In the genomic region with DNA sequence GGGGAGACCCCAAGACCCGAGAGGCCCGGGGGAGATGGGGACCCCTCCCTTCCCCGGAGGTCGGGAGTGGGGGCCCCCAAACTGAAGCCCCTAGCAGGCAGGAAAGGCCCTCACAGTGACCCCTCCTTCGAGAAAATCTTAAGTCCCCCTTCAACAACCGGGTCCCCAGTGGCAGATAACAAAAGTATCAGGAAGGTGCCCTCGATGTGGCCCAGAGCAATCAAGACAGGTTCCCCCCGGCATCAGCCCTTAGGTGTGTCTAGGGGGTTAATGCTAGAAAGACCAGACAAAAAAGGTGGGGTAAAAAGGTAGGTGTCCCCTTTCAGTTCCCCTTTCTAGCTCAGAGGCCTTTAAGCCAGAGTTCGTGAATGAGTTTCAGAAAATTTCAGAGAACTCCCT, we compare ENCODE assay signal across 8 cellular contexts. TPM values are rescaled to one million over a fixed set of nuclear protein-coding genes. Genes with fewer than 3 reads are reported as not detected.
DNase-seq lines count a peak whose midpoint lies in the region; ATAC-seq and TF ChIP-seq lines count a peak whose summit lies in the region.

No MANE protein-coding gene starts in this region.

- H3K4me3 ChIP-seq in breast epithelium, result peak overlapping the region; percentile 58 to 81 (median 77)

- H3K27me3 Mint-ChIP-seq in Calu3 (ENCODE audit: unreplicated experiment) (no peaks in the 10 kb centered on the region), naive B cell (no peaks in the 10 kb centered on the region)

- H3K9me3 ChIP-seq in breast epithelium, result no peaks in the 10 kb centered on the region

- H3K27ac Mint-ChIP-seq in Calu3 (ENCODE audit: unreplicated experiment) (peak overlapping the region; percentile 36), naive B cell (peak overlapping the region; percentile 99 to 100 (median 99))

- no peak for TF ChIP-seq CTCF in Calu3 (IDR thresholded peaks at IDR 0.05; ENCODE audit: unreplicated experiment)
- TF ChIP-seq CTCF in breast epithelium (IDR thresholded peaks at IDR 0.05), result no peak

- intact Hi-C loops in Calu3 (cut with micrococcal nuclease; ENCODE audit: unreplicated experiment), result loop anchor here (5.0 kb wide), 1 partner anchor 47 kb away; no protein-coding TSS in a partner anchor
- intact Hi-C loops in breast epithelium (cut with DNase I; ENCODE audit: low total_unique reads), result no loop called here

- no TSS peak for BruUV-seq in Calu3 (replicated peaks; lab: Mats Ljungman, UMichigan)

- H3K4me1 ChIP-seq in breast epithelium, result peaks cover 3 to 24% of the 10 kb centered on the region in 2 donors

- H3K27ac ChIP-seq in breast epithelium, result peak overlapping the region; percentile 83 to 88

- H3K4me1 Mint-ChIP-seq in Calu3 (ENCODE audit: low read depth, unreplicated experiment) (peaks cover 30% of the 10 kb centered on the region), naive B cell (peaks cover 45 to 75% (median 64%) of the 10 kb centered on the region in 3 donors)

- no peaks in the 10 kb centered on the region for H3K27me3 ChIP-seq in breast epithelium

- H3K36me3 ChIP-seq in breast epithelium, result no peaks in the 10 kb centered on the region

- peak; percentile 27 for ATAC-seq in naive B cell (ENCODE audit: low read depth in 2 of 2)
- no peak for ATAC-seq in HG03469 (IDR thresholded peaks at IDR 0.05; ENCODE audit: unreplicated experiment)

- DNase-seq in Calu3 (no peak), LoVo (ENCODE audit: low spot score) (peak; percentile 15), breast epithelium (ENCODE audit: low spot score in 2 of 2) (no peak), naive B cell (peak; percentile 85), amygdala (lab: John Stamatoyannopoulos, UW) (no peak), ureter (ENCODE audit: low spot score) (no peak), NCI-H774 (lab: John Stamatoyannopoulos, UW) (no peak)

- H3K36me3 Mint-ChIP-seq in Calu3 (ENCODE audit: insufficient read depth, unreplicated experiment), result peaks cover 14% of the 10 kb centered on the region
- H3K36me3 Mint-ChIP-seq in naive B cell, result no peaks in the 10 kb centered on the region

- peak overlapping the region; percentile 76 for H3K4me3 Mint-ChIP-seq in Calu3 (ENCODE audit: low read depth, unreplicated experiment)
- peak overlapping the region; percentile 85 to 98 (median 95) for H3K4me3 Mint-ChIP-seq in naive B cell

- H3K9me3 Mint-ChIP-seq in Calu3 (ENCODE audit: low read depth, unreplicated experiment) (no peaks in the 10 kb centered on the region), naive B cell (no peaks in the 10 kb centered on the region)

- CTCF ChIA-PET in Calu3 (lab: Charles Lee), result no interaction called here

- no peak for TF ChIP-seq POLR2A in breast epithelium (IDR thresholded peaks at IDR 0.05)

RNA-seq across cellular contexts. Expression of a gene that starts 0.3 kb away (rescaled TPM):
- total RNA-seq in Calu3 (2022) (83.0 and 101 TPM in 2 replicates), breast epithelium (100 to 1,000 TPM in 2 of 3 donors, 10 to 100 TPM in 1; 62.6 to 121 (median 112) TPM), ureter (131 TPM)
- polyA plus RNA-seq in naive B cell (ENCODE audit: low read depth in 6 of 6), result 10 to 100 TPM in 5 of 6 donors, 1 to 10 TPM in 1; 6.9 to 44.5 (median 20.8) TPM

Comparison
In these comparisons a context has a peak if more than half of its experiments do, and no peak if none do; other contexts are left out.
1. DNase-seq: peak in LoVo (single experiment) and naive B cell (single experiment); none in Calu3 (single experiment), breast epithelium (0 of 2), amygdala (0 of 56), ureter (single experiment) and NCI-H774 (single experiment).